Comparison of ENCODE assay signal across 2 cellular contexts in the genomic region with DNA sequence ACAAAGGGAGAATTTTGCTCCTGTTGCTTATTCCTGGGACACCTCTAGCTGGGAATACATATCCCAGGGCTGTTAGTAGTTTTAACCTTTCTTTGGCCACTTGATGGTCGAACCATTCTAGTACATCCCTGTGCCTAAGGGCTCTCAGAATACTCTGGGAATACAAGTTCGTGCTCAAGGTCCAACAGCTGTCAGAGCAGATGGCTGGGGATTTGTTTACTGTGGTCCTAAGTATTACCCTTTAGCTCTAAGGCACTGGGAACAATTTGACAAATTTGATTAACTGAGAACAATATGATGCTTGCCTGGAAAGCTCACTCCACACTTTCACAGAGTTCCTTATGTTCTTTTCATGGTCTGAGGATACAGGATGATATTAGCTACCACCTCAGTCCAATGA.
TF ChIP-seq lines count a peak whose summit lies in the region.

No MANE protein-coding gene starts in this region.

TF ChIP-seq in GM23338, 12 proteins besides CTCF, POLR2A, EP300 and RAD21:
- TF ChIP-seq EZH2phosphoT487 (IDR thresholded peaks at IDR 0.05; ENCODE audit: unreplicated experiment) (no peak), STAT1 (IDR thresholded peaks at IDR 0.05; ENCODE audit: unreplicated experiment) (no peak), JUNB (IDR thresholded peaks at IDR 0.05; ENCODE audit: unreplicated experiment) (no peak), ZNF114 (CRISPR knock-in tag; IDR thresholded peaks at IDR 0.05) (no peak), ZNF331 (CRISPR knock-in tag; IDR thresholded peaks at IDR 0.05; ENCODE audit: low read depth) (no peak), NANOG (IDR thresholded peaks at IDR 0.05; ENCODE audit: borderline replicate concordance) (no peak)
- TF ChIP-seq, protein P1, sequence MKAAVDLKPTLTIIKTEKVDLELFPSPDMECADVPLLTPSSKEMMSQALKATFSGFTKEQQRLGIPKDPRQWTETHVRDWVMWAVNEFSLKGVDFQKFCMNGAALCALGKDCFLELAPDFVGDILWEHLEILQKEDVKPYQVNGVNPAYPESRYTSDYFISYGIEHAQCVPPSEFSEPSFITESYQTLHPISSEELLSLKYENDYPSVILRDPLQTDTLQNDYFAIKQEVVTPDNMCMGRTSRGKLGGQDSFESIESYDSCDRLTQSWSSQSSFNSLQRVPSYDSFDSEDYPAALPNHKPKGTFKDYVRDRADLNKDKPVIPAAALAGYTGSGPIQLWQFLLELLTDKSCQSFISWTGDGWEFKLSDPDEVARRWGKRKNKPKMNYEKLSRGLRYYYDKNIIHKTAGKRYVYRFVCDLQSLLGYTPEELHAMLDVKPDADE (IDR thresholded peaks at IDR 0.05) = no peak
- TF ChIP-seq, protein P2, sequence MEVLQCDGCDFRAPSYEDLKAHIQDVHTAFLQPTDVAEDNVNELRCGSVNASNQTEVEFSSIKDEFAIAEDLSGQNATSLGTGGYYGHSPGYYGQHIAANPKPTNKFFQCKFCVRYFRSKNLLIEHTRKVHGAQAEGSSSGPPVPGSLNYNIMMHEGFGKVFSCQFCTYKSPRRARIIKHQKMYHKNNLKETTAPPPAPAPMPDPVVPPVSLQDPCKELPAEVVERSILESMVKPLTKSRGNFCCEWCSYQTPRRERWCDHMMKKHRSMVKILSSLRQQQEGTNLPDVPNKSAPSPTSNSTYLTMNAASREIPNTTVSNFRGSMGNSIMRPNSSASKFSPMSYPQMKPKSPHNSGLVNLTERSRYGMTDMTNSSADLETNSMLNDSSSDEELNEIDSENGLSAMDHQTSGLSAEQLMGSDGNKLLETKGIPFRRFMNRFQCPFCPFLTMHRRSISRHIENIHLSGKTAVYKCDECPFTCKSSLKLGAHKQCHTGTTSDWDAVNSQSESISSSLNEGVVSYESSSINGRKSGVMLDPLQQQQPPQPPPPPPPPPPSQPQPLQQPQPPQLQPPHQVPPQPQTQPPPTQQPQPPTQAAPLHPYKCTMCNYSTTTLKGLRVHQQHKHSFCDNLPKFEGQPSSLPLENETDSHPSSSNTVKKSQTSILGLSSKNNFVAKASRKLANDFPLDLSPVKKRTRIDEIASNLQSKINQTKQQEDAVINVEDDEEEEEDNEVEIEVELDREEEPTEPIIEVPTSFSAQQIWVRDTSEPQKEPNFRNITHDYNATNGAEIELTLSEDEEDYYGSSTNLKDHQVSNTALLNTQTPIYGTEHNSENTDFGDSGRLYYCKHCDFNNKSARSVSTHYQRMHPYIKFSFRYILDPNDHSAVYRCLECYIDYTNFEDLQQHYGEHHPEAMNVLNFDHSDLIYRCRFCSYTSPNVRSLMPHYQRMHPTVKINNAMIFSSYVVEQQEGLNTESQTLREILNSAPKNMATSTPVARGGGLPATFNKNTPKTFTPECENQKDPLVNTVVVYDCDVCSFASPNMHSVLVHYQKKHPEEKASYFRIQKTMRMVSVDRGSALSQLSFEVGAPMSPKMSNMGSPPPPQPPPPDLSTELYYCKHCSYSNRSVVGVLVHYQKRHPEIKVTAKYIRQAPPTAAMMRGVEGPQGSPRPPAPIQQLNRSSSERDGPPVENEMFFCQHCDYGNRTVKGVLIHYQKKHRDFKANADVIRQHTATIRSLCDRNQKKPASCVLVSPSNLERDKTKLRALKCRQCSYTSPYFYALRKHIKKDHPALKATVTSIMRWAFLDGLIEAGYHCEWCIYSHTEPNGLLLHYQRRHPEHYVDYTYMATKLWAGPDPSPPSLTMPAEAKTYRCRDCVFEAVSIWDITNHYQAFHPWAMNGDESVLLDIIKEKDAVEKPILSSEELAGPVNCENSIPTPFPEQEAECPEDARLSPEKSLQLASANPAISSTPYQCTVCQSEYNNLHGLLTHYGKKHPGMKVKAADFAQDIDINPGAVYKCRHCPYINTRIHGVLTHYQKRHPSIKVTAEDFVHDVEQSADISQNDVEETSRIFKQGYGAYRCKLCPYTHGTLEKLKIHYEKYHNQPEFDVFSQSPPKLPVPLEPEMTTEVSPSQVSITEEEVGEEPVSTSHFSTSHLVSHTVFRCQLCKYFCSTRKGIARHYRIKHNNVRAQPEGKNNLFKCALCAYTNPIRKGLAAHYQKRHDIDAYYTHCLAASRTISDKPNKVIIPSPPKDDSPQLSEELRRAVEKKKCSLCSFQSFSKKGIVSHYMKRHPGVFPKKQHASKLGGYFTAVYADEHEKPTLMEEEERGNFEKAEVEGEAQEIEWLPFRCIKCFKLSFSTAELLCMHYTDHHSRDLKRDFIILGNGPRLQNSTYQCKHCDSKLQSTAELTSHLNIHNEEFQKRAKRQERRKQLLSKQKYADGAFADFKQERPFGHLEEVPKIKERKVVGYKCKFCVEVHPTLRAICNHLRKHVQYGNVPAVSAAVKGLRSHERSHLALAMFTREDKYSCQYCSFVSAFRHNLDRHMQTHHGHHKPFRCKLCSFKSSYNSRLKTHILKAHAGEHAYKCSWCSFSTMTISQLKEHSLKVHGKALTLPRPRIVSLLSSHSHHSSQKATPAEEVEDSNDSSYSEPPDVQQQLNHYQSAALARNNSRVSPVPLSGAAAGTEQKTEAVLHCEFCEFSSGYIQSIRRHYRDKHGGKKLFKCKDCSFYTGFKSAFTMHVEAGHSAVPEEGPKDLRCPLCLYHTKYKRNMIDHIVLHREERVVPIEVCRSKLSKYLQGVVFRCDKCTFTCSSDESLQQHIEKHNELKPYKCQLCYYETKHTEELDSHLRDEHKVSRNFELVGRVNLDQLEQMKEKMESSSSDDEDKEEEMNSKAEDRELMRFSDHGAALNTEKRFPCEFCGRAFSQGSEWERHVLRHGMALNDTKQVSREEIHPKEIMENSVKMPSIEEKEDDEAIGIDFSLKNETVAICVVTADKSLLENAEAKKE (CRISPR knock-in tag; IDR thresholded peaks at IDR 0.05) = no peak
- TF ChIP-seq, protein P3, sequence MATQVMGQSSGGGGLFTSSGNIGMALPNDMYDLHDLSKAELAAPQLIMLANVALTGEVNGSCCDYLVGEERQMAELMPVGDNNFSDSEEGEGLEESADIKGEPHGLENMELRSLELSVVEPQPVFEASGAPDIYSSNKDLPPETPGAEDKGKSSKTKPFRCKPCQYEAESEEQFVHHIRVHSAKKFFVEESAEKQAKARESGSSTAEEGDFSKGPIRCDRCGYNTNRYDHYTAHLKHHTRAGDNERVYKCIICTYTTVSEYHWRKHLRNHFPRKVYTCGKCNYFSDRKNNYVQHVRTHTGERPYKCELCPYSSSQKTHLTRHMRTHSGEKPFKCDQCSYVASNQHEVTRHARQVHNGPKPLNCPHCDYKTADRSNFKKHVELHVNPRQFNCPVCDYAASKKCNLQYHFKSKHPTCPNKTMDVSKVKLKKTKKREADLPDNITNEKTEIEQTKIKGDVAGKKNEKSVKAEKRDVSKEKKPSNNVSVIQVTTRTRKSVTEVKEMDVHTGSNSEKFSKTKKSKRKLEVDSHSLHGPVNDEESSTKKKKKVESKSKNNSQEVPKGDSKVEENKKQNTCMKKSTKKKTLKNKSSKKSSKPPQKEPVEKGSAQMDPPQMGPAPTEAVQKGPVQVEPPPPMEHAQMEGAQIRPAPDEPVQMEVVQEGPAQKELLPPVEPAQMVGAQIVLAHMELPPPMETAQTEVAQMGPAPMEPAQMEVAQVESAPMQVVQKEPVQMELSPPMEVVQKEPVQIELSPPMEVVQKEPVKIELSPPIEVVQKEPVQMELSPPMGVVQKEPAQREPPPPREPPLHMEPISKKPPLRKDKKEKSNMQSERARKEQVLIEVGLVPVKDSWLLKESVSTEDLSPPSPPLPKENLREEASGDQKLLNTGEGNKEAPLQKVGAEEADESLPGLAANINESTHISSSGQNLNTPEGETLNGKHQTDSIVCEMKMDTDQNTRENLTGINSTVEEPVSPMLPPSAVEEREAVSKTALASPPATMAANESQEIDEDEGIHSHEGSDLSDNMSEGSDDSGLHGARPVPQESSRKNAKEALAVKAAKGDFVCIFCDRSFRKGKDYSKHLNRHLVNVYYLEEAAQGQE (IDR thresholded peaks at IDR 0.05; ENCODE audit: unreplicated experiment) = no peak

TF ChIP-seq in H1, 55 proteins besides CTCF, POLR2A, EP300 and RAD21:
- TF ChIP-seq TBP (IDR thresholded peaks at IDR 0.05; ENCODE audit: low read depth, low read length) = no peak
- no peak for TF ChIP-seq BACH1 (IDR thresholded peaks at IDR 0.05; ENCODE audit: low read length)
- TF ChIP-seq, protein P4, sequence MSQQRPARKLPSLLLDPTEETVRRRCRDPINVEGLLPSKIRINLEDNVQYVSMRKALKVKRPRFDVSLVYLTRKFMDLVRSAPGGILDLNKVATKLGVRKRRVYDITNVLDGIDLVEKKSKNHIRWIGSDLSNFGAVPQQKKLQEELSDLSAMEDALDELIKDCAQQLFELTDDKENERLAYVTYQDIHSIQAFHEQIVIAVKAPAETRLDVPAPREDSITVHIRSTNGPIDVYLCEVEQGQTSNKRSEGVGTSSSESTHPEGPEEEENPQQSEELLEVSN (IDR thresholded peaks at IDR 0.05) = no peak
- no peak for TF ChIP-seq SP1 (IDR thresholded peaks at IDR 0.05; ENCODE audit: low read depth, low read length)
- TF ChIP-seq SIRT6 (IDR thresholded peaks at IDR 0.05; ENCODE audit: low read length) = no peak
- no peak for TF ChIP-seq CTBP2 (IDR thresholded peaks at IDR 0.05; ENCODE audit: borderline replicate concordance, insufficient read depth, insufficient read length, low read length)
- TF ChIP-seq EGR1 (IDR thresholded peaks at IDR 0.05; ENCODE audit: borderline replicate concordance, low read depth, low read length) = no peak
- no peak for TF ChIP-seq SP2 (IDR thresholded peaks at IDR 0.05; ENCODE audit: low read length)
- no peak for TF ChIP-seq GTF2F1 (IDR thresholded peaks at IDR 0.05; ENCODE audit: borderline replicate concordance, low read depth, low read length)
- TF ChIP-seq POLR2AphosphoS5 (IDR thresholded peaks at IDR 0.05; ENCODE audit: low read depth, low read length) = no peak
- no peak for TF ChIP-seq TCF12 (IDR thresholded peaks at IDR 0.05; ENCODE audit: low read depth, low read length)
- TF ChIP-seq SUZ12 (IDR thresholded peaks at IDR 0.05; ENCODE audit: low read length) = no peak
- TF ChIP-seq POU5F1 (IDR thresholded peaks at IDR 0.05; ENCODE audit: low read depth, low read length) = no peak
- TF ChIP-seq BCL11A (IDR thresholded peaks at IDR 0.05; ENCODE audit: low read depth in 2 of 2, low read length in 2 of 2) = no peak
- no peak for TF ChIP-seq EZH2 (IDR thresholded peaks at IDR 0.05; ENCODE audit: low read depth, low read length, severe bottlenecking)
- TF ChIP-seq CEBPB (IDR thresholded peaks at IDR 0.05; ENCODE audit: low read depth, low read length) = no peak
